13 cellular contexts compared by ENCODE assay signal in genomic region chr2:109047569-109047968, GRCh38. TPM values are rescaled to one million over a fixed set of nuclear protein-coding genes. Genes with fewer than 3 reads are reported as not detected.
"Had no signal": no experiment of that assay in that cellular context is flagged by ENCODE, and none has a peak within 500 bp of the region (broad histone marks: within the 10 kb centered on the region; RNA-seq: fewer than 3 reads in every experiment).

No MANE protein-coding gene starts in this region.

RNA-seq across cellular contexts. Expression of gene EDAR, which starts 58.5 kb away (rescaled TPM):
- total RNA-seq: activated B cell treated with CpG ODN at 0.5 μM for 24 hours; activated CD8-positive, alpha-beta memory T cell treated with anti-CD3 and anti-CD28 coated beads, Interleukin-2, amount 10 ng/mL, durations not matched to agents 7 days and 5 days; activated CD8-positive, alpha-beta T cell treated with anti-CD3 and anti-CD28 coated beads, Interleukin-2, amount 10 ng/mL, durations not matched to agents 7 days and 5 days; adrenal gland; aorta; body of pancreas; chondrocyte; dermis blood vessel endothelial cell; endothelial cell of umbilical vein; fibroblast of lung; fibroblast of villous mesenchyme; glomerular endothelial cell; T-helper 2 cell treated with Interferon-gamma antibody and Interleukin-4, amounts not matched to agents 100 ng/mL and 5 ng/mL, for 36 hours had no signal
- polyA plus RNA-seq: adrenal gland, aorta, endothelial cell of umbilical vein, fibroblast of lung had no signal
